1 cellular context compared by ENCODE assay signal in genomic region chr1:109719337-109719837, GRCh38.
A peak's percentile ranks its signal among the peaks of the same experiment; 100 is the strongest.
TF ChIP-seq lines count a peak whose summit lies in the region.

No MANE protein-coding gene starts in this region.

TF ChIP-seq in K562, 482 proteins besides CTCF, POLR2A, EP300 and RAD21 (continued from another document and continues in another):
- TF ChIP-seq MECOM (CRISPR knock-in tag; IDR thresholded peaks at IDR 0.05) (peak; percentile 66), ETV6 (IDR thresholded peaks at IDR 0.05; ENCODE audit: borderline replicate concordance in 1 of 2, low read depth in 2 of 2, low read length in 1 of 2) (no peak), ETV6 (CRISPR knock-in tag; IDR thresholded peaks at IDR 0.05; ENCODE audit: borderline replicate concordance) (no peak), ZNF23 (CRISPR knock-in tag; IDR thresholded peaks at IDR 0.05) (no peak), TAF9B (IDR thresholded peaks at IDR 0.05; ENCODE audit: partially characterized antibody) (peak; percentile 40), SMAD3 (CRISPR knock-in tag; conservative IDR thresholded peaks at IDR 0.05) (peak; percentile 56; the same call in 1 of the 2 replicates), MAFK (IDR thresholded peaks at IDR 0.05; ENCODE audit: low read length) (peak; percentile 98), ETV1 (tag; conservative IDR thresholded peaks at IDR 0.05; ENCODE audit: low read depth) (peak; percentile 50), RCOR1 (IDR thresholded peaks at IDR 0.05; ENCODE audit: borderline replicate concordance in 1 of 2, low read depth in 2 of 2, low read length in 2 of 2) (peak in 1 of 2 experiments; percentile 49; a peak in 1 of 4 replicates), DACH1 (IDR thresholded peaks at IDR 0.05; ENCODE audit: partially characterized antibody) (peak; percentile 38), CBFA2T3 (IDR thresholded peaks at IDR 0.05) (peak; percentile 44; the same call in 1 of the 2 replicates), SMARCE1 (IDR thresholded peaks at IDR 0.05) (peak; percentile 87), ZNF316 (IDR thresholded peaks at IDR 0.05) (peak; percentile 100), JUN (IDR thresholded peaks at IDR 0.05; ENCODE audit: borderline replicate concordance, low read depth, low read length) (peak; percentile 44; the same call in 1 of the 2 replicates), JUN (CRISPR knock-in tag; IDR thresholded peaks at IDR 0.05; ENCODE audit: borderline replicate concordance) (no peak), ZNF592 (IDR thresholded peaks at IDR 0.05) (peak; percentile 98), SMAD4 (CRISPR knock-in tag; conservative IDR thresholded peaks at IDR 0.05) (peak; percentile 54; the same call in 1 of the 2 replicates), SMARCA4 (IDR thresholded peaks at IDR 0.05) (peak; percentile 92), ZNF324 (CRISPR knock-in tag; IDR thresholded peaks at IDR 0.05) (0 out of 2 replicates have a peak, but pooled peaks have one; percentile 32), CXXC5 (CRISPR knock-in tag; IDR thresholded peaks at IDR 0.05) (peak; percentile 51), ZNF311 (CRISPR knock-in tag; IDR thresholded peaks at IDR 0.05) (peak; percentile 50; the same call in 1 of the 2 replicates), SMARCC2 (IDR thresholded peaks at IDR 0.05; ENCODE audit: low read depth) (peak; percentile 90), CREB3L1 (IDR thresholded peaks at IDR 0.05; ENCODE audit: borderline replicate concordance, low read depth) (peak; percentile 46; the same call in 1 of the 2 replicates), TRIM24 (IDR thresholded peaks at IDR 0.05) (peak; percentile 69 to 78; a peak in 3 of 4 replicates), FOXA1 (IDR thresholded peaks at IDR 0.05; ENCODE audit: borderline replicate concordance) (no peak), PKNOX1 (IDR thresholded peaks at IDR 0.05) (0 out of 2 replicates have a peak, but pooled peaks have one; percentile 20), AFF1 (IDR thresholded peaks at IDR 0.05; ENCODE audit: low read depth in 1 of 2, partially characterized antibody in 2 of 2) (peak in 1 of 2 experiments; percentile 82), PML (IDR thresholded peaks at IDR 0.05; ENCODE audit: low read length) (no peak), JUNB (CRISPR knock-in tag; conservative IDR thresholded peaks at IDR 0.05) (peak; percentile 72), NFATC3 (IDR thresholded peaks at IDR 0.05) (0 out of 2 replicates have a peak, but pooled peaks have one; percentile 69)
- TF ChIP-seq, protein P1, sequence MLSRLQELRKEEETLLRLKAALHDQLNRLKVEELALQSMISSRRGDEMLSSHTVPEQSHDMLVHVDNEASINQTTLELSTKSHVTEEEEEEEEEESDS (CRISPR knock-in tag; IDR thresholded peaks at IDR 0.05) = 0 out of 2 replicates have a peak, but pooled peaks have one; percentile 1
- TF ChIP-seq, protein P2, sequence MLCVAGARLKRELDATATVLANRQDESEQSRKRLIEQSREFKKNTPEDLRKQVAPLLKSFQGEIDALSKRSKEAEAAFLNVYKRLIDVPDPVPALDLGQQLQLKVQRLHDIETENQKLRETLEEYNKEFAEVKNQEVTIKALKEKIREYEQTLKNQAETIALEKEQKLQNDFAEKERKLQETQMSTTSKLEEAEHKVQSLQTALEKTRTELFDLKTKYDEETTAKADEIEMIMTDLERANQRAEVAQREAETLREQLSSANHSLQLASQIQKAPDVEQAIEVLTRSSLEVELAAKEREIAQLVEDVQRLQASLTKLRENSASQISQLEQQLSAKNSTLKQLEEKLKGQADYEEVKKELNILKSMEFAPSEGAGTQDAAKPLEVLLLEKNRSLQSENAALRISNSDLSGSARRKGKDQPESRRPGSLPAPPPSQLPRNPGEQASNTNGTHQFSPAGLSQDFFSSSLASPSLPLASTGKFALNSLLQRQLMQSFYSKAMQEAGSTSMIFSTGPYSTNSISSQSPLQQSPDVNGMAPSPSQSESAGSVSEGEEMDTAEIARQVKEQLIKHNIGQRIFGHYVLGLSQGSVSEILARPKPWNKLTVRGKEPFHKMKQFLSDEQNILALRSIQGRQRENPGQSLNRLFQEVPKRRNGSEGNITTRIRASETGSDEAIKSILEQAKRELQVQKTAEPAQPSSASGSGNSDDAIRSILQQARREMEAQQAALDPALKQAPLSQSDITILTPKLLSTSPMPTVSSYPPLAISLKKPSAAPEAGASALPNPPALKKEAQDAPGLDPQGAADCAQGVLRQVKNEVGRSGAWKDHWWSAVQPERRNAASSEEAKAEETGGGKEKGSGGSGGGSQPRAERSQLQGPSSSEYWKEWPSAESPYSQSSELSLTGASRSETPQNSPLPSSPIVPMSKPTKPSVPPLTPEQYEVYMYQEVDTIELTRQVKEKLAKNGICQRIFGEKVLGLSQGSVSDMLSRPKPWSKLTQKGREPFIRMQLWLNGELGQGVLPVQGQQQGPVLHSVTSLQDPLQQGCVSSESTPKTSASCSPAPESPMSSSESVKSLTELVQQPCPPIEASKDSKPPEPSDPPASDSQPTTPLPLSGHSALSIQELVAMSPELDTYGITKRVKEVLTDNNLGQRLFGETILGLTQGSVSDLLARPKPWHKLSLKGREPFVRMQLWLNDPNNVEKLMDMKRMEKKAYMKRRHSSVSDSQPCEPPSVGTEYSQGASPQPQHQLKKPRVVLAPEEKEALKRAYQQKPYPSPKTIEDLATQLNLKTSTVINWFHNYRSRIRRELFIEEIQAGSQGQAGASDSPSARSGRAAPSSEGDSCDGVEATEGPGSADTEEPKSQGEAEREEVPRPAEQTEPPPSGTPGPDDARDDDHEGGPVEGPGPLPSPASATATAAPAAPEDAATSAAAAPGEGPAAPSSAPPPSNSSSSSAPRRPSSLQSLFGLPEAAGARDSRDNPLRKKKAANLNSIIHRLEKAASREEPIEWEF (CRISPR knock-in tag; IDR thresholded peaks at IDR 0.05) = peak; percentile 85
- TF ChIP-seq, protein P3, sequence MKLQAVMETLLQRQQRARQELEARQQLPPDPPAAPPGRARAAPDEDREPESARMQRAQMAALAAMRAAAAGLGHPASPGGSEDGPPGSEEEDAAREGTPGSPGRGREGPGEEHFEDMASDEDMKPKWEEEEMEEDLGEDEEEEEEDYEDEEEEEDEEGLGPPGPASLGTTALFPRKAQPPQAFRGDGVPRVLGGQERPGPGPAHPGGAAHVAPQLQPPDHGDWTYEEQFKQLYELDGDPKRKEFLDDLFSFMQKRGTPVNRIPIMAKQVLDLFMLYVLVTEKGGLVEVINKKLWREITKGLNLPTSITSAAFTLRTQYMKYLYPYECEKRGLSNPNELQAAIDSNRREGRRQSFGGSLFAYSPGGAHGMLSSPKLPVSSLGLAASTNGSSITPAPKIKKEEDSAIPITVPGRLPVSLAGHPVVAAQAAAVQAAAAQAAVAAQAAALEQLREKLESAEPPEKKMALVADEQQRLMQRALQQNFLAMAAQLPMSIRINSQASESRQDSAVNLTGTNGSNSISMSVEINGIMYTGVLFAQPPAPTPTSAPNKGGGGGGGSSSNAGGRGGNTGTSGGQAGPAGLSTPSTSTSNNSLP (IDR thresholded peaks at IDR 0.05; ENCODE audit: borderline replicate concordance, low read depth, low read length) = peak; percentile 76; the same call in 1 of the 2 replicates
- TF ChIP-seq, protein P4, sequence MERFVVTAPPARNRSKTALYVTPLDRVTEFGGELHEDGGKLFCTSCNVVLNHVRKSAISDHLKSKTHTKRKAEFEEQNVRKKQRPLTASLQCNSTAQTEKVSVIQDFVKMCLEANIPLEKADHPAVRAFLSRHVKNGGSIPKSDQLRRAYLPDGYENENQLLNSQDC (CRISPR knock-in tag; IDR thresholded peaks at IDR 0.05) = 0 out of 2 replicates have a peak, but pooled peaks have one; percentile 10
- TF ChIP-seq, protein P5, sequence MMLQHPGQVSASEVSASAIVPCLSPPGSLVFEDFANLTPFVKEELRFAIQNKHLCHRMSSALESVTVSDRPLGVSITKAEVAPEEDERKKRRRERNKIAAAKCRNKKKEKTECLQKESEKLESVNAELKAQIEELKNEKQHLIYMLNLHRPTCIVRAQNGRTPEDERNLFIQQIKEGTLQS (IDR thresholded peaks at IDR 0.05) = peak; percentile 97
- TF ChIP-seq, protein P5 (CRISPR knock-in tag; conservative IDR thresholded peaks at IDR 0.05) = peak; percentile 53; the same call in 1 of the 2 replicates
- TF ChIP-seq, protein P6, sequence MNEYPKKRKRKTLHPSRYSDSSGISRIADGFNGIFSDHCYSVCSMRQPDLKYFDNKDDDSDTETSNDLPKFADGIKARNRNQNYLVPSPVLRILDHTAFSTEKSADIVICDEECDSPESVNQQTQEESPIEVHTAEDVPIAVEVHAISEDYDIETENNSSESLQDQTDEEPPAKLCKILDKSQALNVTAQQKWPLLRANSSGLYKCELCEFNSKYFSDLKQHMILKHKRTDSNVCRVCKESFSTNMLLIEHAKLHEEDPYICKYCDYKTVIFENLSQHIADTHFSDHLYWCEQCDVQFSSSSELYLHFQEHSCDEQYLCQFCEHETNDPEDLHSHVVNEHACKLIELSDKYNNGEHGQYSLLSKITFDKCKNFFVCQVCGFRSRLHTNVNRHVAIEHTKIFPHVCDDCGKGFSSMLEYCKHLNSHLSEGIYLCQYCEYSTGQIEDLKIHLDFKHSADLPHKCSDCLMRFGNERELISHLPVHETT (CRISPR knock-in tag; conservative IDR thresholded peaks at IDR 0.05 in 1 of 2, IDR thresholded peaks at IDR 0.05 in 1 of 2) = peak in 1 of 2 experiments; percentile 70; a peak in 2 of 4 replicates
